ENCODE assay signal across 19 cellular contexts in the genomic region with DNA sequence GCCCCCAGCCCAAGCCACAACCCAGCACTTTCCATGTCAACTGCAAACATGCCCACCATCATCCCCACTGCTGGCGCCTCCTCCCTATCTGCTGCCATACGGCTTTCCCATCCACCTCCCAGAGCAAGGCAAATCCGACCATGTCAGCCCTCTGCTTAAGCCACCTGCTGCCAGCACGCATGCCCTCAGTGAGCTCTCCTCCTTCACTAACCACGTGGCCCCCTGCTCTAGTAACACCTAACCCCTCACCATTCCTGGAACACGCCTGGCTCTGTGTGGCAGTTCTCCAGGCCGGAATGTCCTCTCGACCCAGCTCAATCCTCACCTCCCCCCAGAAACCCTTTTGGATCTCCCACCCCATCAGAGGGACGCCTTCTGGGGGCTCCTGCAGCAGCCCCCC. TPM values are rescaled to one million over a fixed set of nuclear protein-coding genes. Genes with fewer than 3 reads are reported as not detected.
DNase-seq lines count a peak whose midpoint lies in the region; ATAC-seq and TF ChIP-seq lines count a peak whose summit lies in the region.
"Had no signal": no experiment of that assay in that cellular context is flagged by ENCODE, and none has a peak within 500 bp of the region (broad histone marks: within the 10 kb centered on the region; RNA-seq: fewer than 3 reads in every experiment).

No MANE protein-coding gene starts in this region.

- no peak for DNase-seq in activated T-cell treated with anti-CD3 and anti-CD28 coated beads, Interleukin-2, amount 50 U/mL, for 72 hours
- DNase-seq in activated T-cell treated with anti-CD3 and anti-CD28 coated beads, Interleukin-2, amount 50 U/mL, for 4 hours: no peak
- DNase-seq in right atrium auricular region (ENCODE audit: low spot score): no peak
- DNase-seq in HPDE6-E6E7 (ENCODE audit: extremely low spot score): no peak
- DNase-seq in chondrocyte (ENCODE audit: low spot score): no peak
- no peak for DNase-seq in NAMALWA (ENCODE audit: low spot score)
- DNase-seq: 8988T, KBM-7, NCI-H1048, NCI-H146, NCI-H2227 treated with DMSO at 0.1 percent for 48 hours, NCI-H524 treated with DMSO at 0.1 percent for 48 hours had no signal

- peaks cover 4% of the 10 kb centered on the region for H3K4me1 Mint-ChIP-seq in activated T-cell treated with anti-CD3 and anti-CD28 coated beads, Interleukin-2, amount 50 U/mL, for 72 hours (ENCODE audit: low read depth)
- H3K4me1 Mint-ChIP-seq in activated T-cell treated with anti-CD3 and anti-CD28 coated beads, Interleukin-2, amount 50 U/mL, for 4 hours (ENCODE audit: low read depth): peaks cover 3% of the 10 kb centered on the region
- H3K4me1 Mint-ChIP-seq in dendritic cell treated with granulocyte-macrophage colony-stimulating factor and Interleukin-4, amounts not matched to agents 40 ng/mL and 50 ng/mL, for 4 days (ENCODE audit: low read depth): peaks cover 51% of the 10 kb centered on the region
- peaks cover 20% of the 10 kb centered on the region for H3K4me1 Mint-ChIP-seq in chondrocyte (ENCODE audit: low read depth)

- H3K4me3 ChIP-seq in right atrium auricular region (no peak overlapping the region), skeletal muscle tissue (ENCODE audit: low read length in 3 of 3) (peak overlapping the region; percentile 59 to 76 (median 69))
- H3K4me3 ChIP-seq: BLaER1, GM23338 had no signal

- H3K27me3 Mint-ChIP-seq in activated T-cell treated with anti-CD3 and anti-CD28 coated beads, Interleukin-2, amount 50 U/mL, for 72 hours (ENCODE audit: low read depth): peaks cover 9% of the 10 kb centered on the region
- H3K27me3 Mint-ChIP-seq in activated T-cell treated with anti-CD3 and anti-CD28 coated beads, Interleukin-2, amount 50 U/mL, for 4 hours (ENCODE audit: low read depth): no peaks in the 10 kb centered on the region
- no peaks in the 10 kb centered on the region for H3K27me3 Mint-ChIP-seq in dendritic cell treated with granulocyte-macrophage colony-stimulating factor and Interleukin-4, amounts not matched to agents 40 ng/mL and 50 ng/mL, for 4 days
- H3K27me3 Mint-ChIP-seq in chondrocyte (ENCODE audit: low read depth): no peaks in the 10 kb centered on the region

- H3K4me1 ChIP-seq in right atrium auricular region: peaks cover 0 to 12% of the 10 kb centered on the region in 2 donors
- peaks cover 23 to 81% (median 57%) of the 10 kb centered on the region in 3 donors for H3K4me1 ChIP-seq in skeletal muscle tissue (ENCODE audit: control insufficient read depth in 3 of 3, insufficient read depth in 3 of 3, low read length in 3 of 3)

- ATAC-seq in activated T-cell treated with anti-CD3 and anti-CD28 coated beads, Interleukin-2, amount 50 U/mL, for 72 hours (replicated peaks in 1 of 2): no peak
- no peak for ATAC-seq in activated T-cell treated with anti-CD3 and anti-CD28 coated beads, Interleukin-2, amount 50 U/mL, for 4 hours
- ATAC-seq: GM23338 had no signal

- H3K27ac Mint-ChIP-seq in activated T-cell treated with anti-CD3 and anti-CD28 coated beads, Interleukin-2, amount 50 U/mL, for 72 hours: peak overlapping the region; percentile 33
- H3K27ac Mint-ChIP-seq in dendritic cell treated with granulocyte-macrophage colony-stimulating factor and Interleukin-4, amounts not matched to agents 40 ng/mL and 50 ng/mL, for 4 days: peak overlapping the region; percentile 56
- no peak overlapping the region for H3K27ac Mint-ChIP-seq in chondrocyte (ENCODE audit: unreplicated experiment)
- H3K27ac Mint-ChIP-seq: GM23338 had no signal

- H3K36me3 ChIP-seq in right atrium auricular region (peaks cover 5% of the 10 kb centered on the region), skeletal muscle tissue (ENCODE audit: control insufficient read depth in 3 of 3, insufficient read depth in 3 of 3, low read length in 3 of 3) (peaks cover 0 to 4% (median 0%) of the 10 kb centered on the region in 3 donors)

- H3K9me3 Mint-ChIP-seq in activated T-cell treated with anti-CD3 and anti-CD28 coated beads, Interleukin-2, amount 50 U/mL, for 72 hours: no peaks in the 10 kb centered on the region
- no peaks in the 10 kb centered on the region for H3K9me3 Mint-ChIP-seq in activated T-cell treated with anti-CD3 and anti-CD28 coated beads, Interleukin-2, amount 50 U/mL, for 4 hours
- H3K9me3 Mint-ChIP-seq in dendritic cell treated with granulocyte-macrophage colony-stimulating factor and Interleukin-4, amounts not matched to agents 40 ng/mL and 50 ng/mL, for 4 days: no peaks in the 10 kb centered on the region
- H3K9me3 Mint-ChIP-seq in chondrocyte (ENCODE audit: low read depth): peaks cover 9% of the 10 kb centered on the region
- H3K9me3 Mint-ChIP-seq: GM23338 had no signal

- TF ChIP-seq CTCF in right atrium auricular region (IDR thresholded peaks at IDR 0.05) (no peak), chondrocyte (IDR thresholded peaks at IDR 0.05) (no peak)

- peak overlapping the region; percentile 73 to 78 for H3K27ac ChIP-seq in right atrium auricular region
- peak overlapping the region; percentile 92 for H3K27ac ChIP-seq in skeletal muscle tissue (ENCODE audit: low read depth, low read length)
- H3K27ac ChIP-seq: BLaER1, HL-60 had no signal

- intact Hi-C loops in dendritic cell treated with granulocyte-macrophage colony-stimulating factor and Interleukin-4, amounts not matched to agents 40 ng/mL and 50 ng/mL, for 4 days (cut with micrococcal nuclease): no loop called here

- H3K9ac ChIP-seq in skeletal muscle tissue (ENCODE audit: low read depth in 1 of 3, low read length in 3 of 3): peak overlapping the region; percentile 83 to 90 (median 86)
- H3K9ac ChIP-seq: BLaER1 had no signal

- H3K36me3 Mint-ChIP-seq in activated T-cell treated with anti-CD3 and anti-CD28 coated beads, Interleukin-2, amount 50 U/mL, for 72 hours (ENCODE audit: insufficient read depth in 2 of 2): peaks cover 0 to 5% of the 10 kb centered on the region in 2 donors
- peaks cover 7% of the 10 kb centered on the region for H3K36me3 Mint-ChIP-seq in activated T-cell treated with anti-CD3 and anti-CD28 coated beads, Interleukin-2, amount 50 U/mL, for 4 hours (ENCODE audit: insufficient read depth)
- peaks cover 96% of the 10 kb centered on the region for H3K36me3 Mint-ChIP-seq in dendritic cell treated with granulocyte-macrophage colony-stimulating factor and Interleukin-4, amounts not matched to agents 40 ng/mL and 50 ng/mL, for 4 days (ENCODE audit: low read depth)
- peaks cover 2% of the 10 kb centered on the region for H3K36me3 Mint-ChIP-seq in chondrocyte (ENCODE audit: low read depth)

- H3K9me3 ChIP-seq in right atrium auricular region (no peaks in the 10 kb centered on the region), skeletal muscle tissue (ENCODE audit: control insufficient read depth in 3 of 3, low read length in 3 of 3) (no peaks in the 10 kb centered on the region)
- H3K9me3 ChIP-seq: BLaER1 had no signal

- H3K27me3 ChIP-seq in right atrium auricular region (no peaks in the 10 kb centered on the region), skeletal muscle tissue (ENCODE audit: control insufficient read depth in 3 of 3, insufficient read depth in 3 of 3, low read length in 3 of 3) (no peaks in the 10 kb centered on the region)

- no peak overlapping the region for H3K4me3 Mint-ChIP-seq in activated T-cell treated with anti-CD3 and anti-CD28 coated beads, Interleukin-2, amount 50 U/mL, for 72 hours
- no peak overlapping the region for H3K4me3 Mint-ChIP-seq in activated T-cell treated with anti-CD3 and anti-CD28 coated beads, Interleukin-2, amount 50 U/mL, for 4 hours
- no peak overlapping the region for H3K4me3 Mint-ChIP-seq in dendritic cell treated with granulocyte-macrophage colony-stimulating factor and Interleukin-4, amounts not matched to agents 40 ng/mL and 50 ng/mL, for 4 days
- H3K4me3 Mint-ChIP-seq in chondrocyte (ENCODE audit: unreplicated experiment): no peak overlapping the region
- H3K4me3 Mint-ChIP-seq: GM23338 had no signal

RNA-seq across cellular contexts. Expression of gene BCAP31, which starts 17.4 kb away (rescaled TPM):
- 10 to 100 TPM; 91.5 to 94.1 TPM for total RNA-seq in activated T-cell treated with anti-CD3 and anti-CD28 coated beads, Interleukin-2, amount 50 U/mL, for 72 hours
- 100 to 1,000 TPM; 134 to 176 (median 151) TPM for total RNA-seq in activated T-cell treated with anti-CD3 and anti-CD28 coated beads, Interleukin-2, amount 50 U/mL, for 4 hours
- total RNA-seq in right atrium auricular region (100 to 1,000 TPM in 1 of 2 donors, 10 to 100 TPM in 1; 86.3 to 109 TPM), skeletal muscle tissue (83.0 TPM), chondrocyte (144 to 153 TPM (median 147 TPM) in 3 replicates)

RNA-seq across cellular contexts. Expression of gene ABCD1, which starts 17.9 kb away (rescaled TPM):
- 1 to 10 TPM; 8.0 to 8.3 TPM for total RNA-seq in activated T-cell treated with anti-CD3 and anti-CD28 coated beads, Interleukin-2, amount 50 U/mL, for 72 hours
- 1 to 10 TPM; 2.6 to 3.4 (median 3.1) TPM for total RNA-seq in activated T-cell treated with anti-CD3 and anti-CD28 coated beads, Interleukin-2, amount 50 U/mL, for 4 hours
- total RNA-seq in right atrium auricular region (10 to 100 TPM; 15.2 to 18.0 TPM), skeletal muscle tissue (10.4 TPM), chondrocyte (19.0 to 25.4 TPM (median 20.3 TPM) in 3 replicates)

RNA-seq across cellular contexts. Expression of gene SLC6A8, which starts 19.1 kb away (rescaled TPM):
- 1 to 10 TPM; 1.8 to 2.2 TPM for total RNA-seq in activated T-cell treated with anti-CD3 and anti-CD28 coated beads, Interleukin-2, amount 50 U/mL, for 72 hours
- 1 to 10 TPM; 1.1 to 1.9 (median 1.6) TPM for total RNA-seq in activated T-cell treated with anti-CD3 and anti-CD28 coated beads, Interleukin-2, amount 50 U/mL, for 4 hours
- total RNA-seq in right atrium auricular region: 10 to 100 TPM; 71.3 to 76.6 TPM
- total RNA-seq in skeletal muscle tissue: 13.0 TPM
- 47.6 to 71.1 TPM (median 70.6 TPM) in 3 replicates for total RNA-seq in chondrocyte
- total RNA-seq: OCI-LY7 had no signal

RNA-seq across cellular contexts. Expression of gene PNCK, which starts 33.2 kb away (rescaled TPM):
- 1 to 10 TPM in 1 of 2 donors, under 1 TPM in 1; 0.50 to 1.2 TPM for total RNA-seq in activated T-cell treated with anti-CD3 and anti-CD28 coated beads, Interleukin-2, amount 50 U/mL, for 72 hours
- total RNA-seq in activated T-cell treated with anti-CD3 and anti-CD28 coated beads, Interleukin-2, amount 50 U/mL, for 4 hours: under 1 TPM; 0.26 to 0.71 (median 0.51) TPM
- total RNA-seq in right atrium auricular region: 10 to 100 TPM in 1 of 2 donors, 1 to 10 TPM in 1; 4.0 to 42.4 TPM
- total RNA-seq in skeletal muscle tissue: not detected
- total RNA-seq in chondrocyte: 3.2 to 3.8 TPM (median 3.5 TPM) in 3 replicates
- total RNA-seq: RPMI7951 had no signal

RNA-seq across cellular contexts. Expression of gene PLXNB3, which starts 57.2 kb away (rescaled TPM):
- 1 to 10 TPM in 1 of 2 donors, under 1 TPM in 1; 0.77 to 1.7 TPM for total RNA-seq in activated T-cell treated with anti-CD3 and anti-CD28 coated beads, Interleukin-2, amount 50 U/mL, for 72 hours
- total RNA-seq in activated T-cell treated with anti-CD3 and anti-CD28 coated beads, Interleukin-2, amount 50 U/mL, for 4 hours: under 1 TPM; 0.40 to 0.66 (median 0.46) TPM
- total RNA-seq in right atrium auricular region (1 to 10 TPM; 5.6 to 8.2 TPM), skeletal muscle tissue (1.0 TPM), chondrocyte (8.5 to 36.3 TPM (median 34.8 TPM) in 3 replicates)
- total RNA-seq: OCI-LY7 had no signal

Comparison
In these comparisons a context has a peak if more than half of its experiments do, and no peak if none do; other contexts are left out.
1. H3K4me3 ChIP-seq: peak in skeletal muscle tissue (3 of 3); none in right atrium auricular region (0 of 2).